ENCODE assay signal across 8 cellular contexts in genomic region chr7:100428199-100428966, GRCh38. TPM values are rescaled to one million over a fixed set of nuclear protein-coding genes. Genes with fewer than 3 reads are reported as not detected.
DNase-seq lines count a peak whose midpoint lies in the region; ATAC-seq and TF ChIP-seq lines count a peak whose summit lies in the region.

TSS of gene ZCWPW1 (minus strand) at chr7:100428703. CDS start at chr7:100420649, 8,054 bp downstream.

- H3K14ac ChIP-seq in trophoblast cell (ENCODE audit: low read length), result peak within 1 kb of the TSS; percentile 91

- 0 to 2% (median 0%) methylated on average over 36 to 66 of the region's 66 CpGs for WGBS in adrenal gland, 4 donors
- 1% methylated on average over 61 to 66 of the region's 66 CpGs for WGBS in heart left ventricle, 4 donors
- no CpG with 5 or more reads among the region's 66 CpGs for WGBS in trophoblast cell (ENCODE audit: extremely low coverage, insufficient coverage, insufficient read length)
- 0 to 1% methylated on average over 4 to 63 of the region's 66 CpGs for WGBS in transverse colon (ENCODE audit: low coverage in 1 of 2), 2 donors

- H2AK5ac ChIP-seq in trophoblast cell (ENCODE audit: low read length), result peak within 1 kb of the TSS; percentile 38

- H4K91ac ChIP-seq in trophoblast cell (ENCODE audit: low read depth, low read length), result peak within 1 kb of the TSS; percentile 96

- peak within 1 kb of the TSS; percentile 83 for H2BK120ac ChIP-seq in trophoblast cell (ENCODE audit: insufficient read depth, low read length, poor library complexity)

- H3K18ac ChIP-seq in trophoblast cell (ENCODE audit: low read length), result peak within 1 kb of the TSS; percentile 95

- peak; percentile 1 for TF ChIP-seq CTCF in GM12873 (IDR thresholded peaks at IDR 0.05; ENCODE audit: insufficient read depth, low read depth, low read length, missing control alignments)
- peak in 1 of 6 experiments; percentile 1 for TF ChIP-seq CTCF in adrenal gland (IDR thresholded peaks at IDR 0.05)
- TF ChIP-seq CTCF in heart left ventricle (IDR thresholded peaks at IDR 0.05), result peak in 2 of 12 donors; percentile 15 to 34
- TF ChIP-seq CTCF in transverse colon (IDR thresholded peaks at IDR 0.05), result no peak

- TF ChIP-seq POLR2A in adrenal gland (IDR thresholded peaks at IDR 0.05) (peak; percentile 100), heart left ventricle (IDR thresholded peaks at IDR 0.05) (peak; percentile 98 to 100), transverse colon (IDR thresholded peaks at IDR 0.05) (peak; percentile 100)

- peak within 1 kb of the TSS; percentile 48 for H2AFZ ChIP-seq in trophoblast cell (ENCODE audit: insufficient read depth, low read length, poor library complexity)

- no peaks in the 10 kb centered on the region for H3K9me3 ChIP-seq in adrenal gland (replicated peaks in 1 of 3)
- no peaks in the 10 kb centered on the region for H3K9me3 ChIP-seq in heart left ventricle
- peaks cover 2% of the 10 kb centered on the region for H3K9me3 ChIP-seq in trophoblast cell (ENCODE audit: insufficient read depth, low read depth, low read length)
- no peaks in the 10 kb centered on the region for H3K9me3 ChIP-seq in transverse colon

- H3K27me3 ChIP-seq in adrenal gland, result no peaks in the 10 kb centered on the region
- H3K27me3 ChIP-seq in heart left ventricle, result no peaks in the 10 kb centered on the region
- H3K27me3 ChIP-seq in trophoblast cell (ENCODE audit: insufficient read depth, low read length), result no peaks in the 10 kb centered on the region
- no peaks in the 10 kb centered on the region for H3K27me3 ChIP-seq in transverse colon

- ATAC-seq in HG02798 (IDR thresholded peaks at IDR 0.05; ENCODE audit: poor library complexity, unreplicated experiment), result peak; percentile 51
- ATAC-seq in heart left ventricle, result peak; percentile 60 to 77 (median 70)

- H4K12ac ChIP-seq in trophoblast cell (ENCODE audit: low read depth, low read length), result peak within 1 kb of the TSS; percentile 88

- peak within 1 kb of the TSS; percentile 95 for H4K8ac ChIP-seq in trophoblast cell (ENCODE audit: low read depth, low read length)

- H3K27ac ChIP-seq in adrenal gland, result peak within 1 kb of the TSS; percentile 95 to 100 (median 98)
- peak within 1 kb of the TSS; percentile 96 to 100 (median 99) for H3K27ac ChIP-seq in heart left ventricle
- peak within 1 kb of the TSS; percentile 99 for H3K27ac ChIP-seq in trophoblast cell (ENCODE audit: low read depth, low read length)
- peak within 1 kb of the TSS; percentile 97 to 100 (median 100) for H3K27ac ChIP-seq in transverse colon

- H3K4ac ChIP-seq in trophoblast cell (ENCODE audit: low read depth, low read length), result peak within 1 kb of the TSS; percentile 89

- in situ Hi-C loops in transverse colon (cut with MboI; ENCODE audit: low pct_ligation_motif_present in 1 of 4, low pct_unique_long_range_greater_than_20kb in 1 of 4, low sequenced_read_pairs in 3 of 4), result no loop called here

- no peak within 1 kb of the TSS for H3K23ac ChIP-seq in trophoblast cell (ENCODE audit: low read length)

- DNase-seq in NCI-H1436 (lab: John Stamatoyannopoulos, UW) (peak; percentile 93), T follicular helper cell (ENCODE audit: low read depth) (peak; percentile 93), adrenal gland (peak; percentile 96 to 99 (median 97)), heart left ventricle (peak; percentile 95 to 98 (median 97)), trophoblast cell (peak; percentile 95 to 100), transverse colon (peak; percentile 96)

- H2BK12ac ChIP-seq in trophoblast cell (ENCODE audit: low read length), result peak within 1 kb of the TSS; percentile 24

- peak within 1 kb of the TSS; percentile 97 for H3K4me2 ChIP-seq in trophoblast cell (ENCODE audit: low read length)

- peaks cover 13% of the 10 kb centered on the region for H3K79me2 ChIP-seq in trophoblast cell (ENCODE audit: control insufficient read depth, insufficient read depth, low read length, poor library complexity)

- no peak for TF ChIP-seq EP300 in transverse colon (IDR thresholded peaks at IDR 0.05; ENCODE audit: low read depth)

- H3K4me1 ChIP-seq in adrenal gland (replicated peaks in 1 of 2) (peaks cover 19 to 36% of the 10 kb centered on the region in 2 donors), heart left ventricle (peaks cover 0 to 40% (median 30%) of the 10 kb centered on the region in 12 donors), trophoblast cell (ENCODE audit: control insufficient read depth in 1 of 2, insufficient read depth in 2 of 2, low read length in 2 of 2) (peaks cover 15 to 16% of the 10 kb centered on the region in 2 experiments), transverse colon (peaks cover 12 to 27% (median 23%) of the 10 kb centered on the region in 4 donors)

- H3K36me3 ChIP-seq in adrenal gland (replicated peaks in 1 of 2), result peaks cover 0 to 13% of the 10 kb centered on the region in 2 donors
- peaks cover 0 to 24% (median 8%) of the 10 kb centered on the region in 9 donors for H3K36me3 ChIP-seq in heart left ventricle
- peaks cover 19 to 21% of the 10 kb centered on the region in 2 experiments for H3K36me3 ChIP-seq in trophoblast cell (ENCODE audit: control insufficient read depth in 1 of 2, insufficient read depth in 2 of 2, low read length in 2 of 2)
- H3K36me3 ChIP-seq in transverse colon, result peaks cover 0 to 4% (median 0%) of the 10 kb centered on the region in 4 donors

- H3K4me3 ChIP-seq in adrenal gland, result peak within 1 kb of the TSS; percentile 86 to 99 (median 96)
- peak within 1 kb of the TSS; percentile 66 to 99 (median 90) for H3K4me3 ChIP-seq in heart left ventricle
- H3K4me3 ChIP-seq in trophoblast cell (ENCODE audit: low read depth, low read length), result peak within 1 kb of the TSS; percentile 87
- H3K4me3 ChIP-seq in transverse colon, result peak within 1 kb of the TSS; percentile 72 to 97 (median 90)

- intact Hi-C loops in adrenal gland (cut with DNase I) (no loop called here), heart left ventricle (cut with DNase I) (no loop called here), transverse colon (cut with DNase I; ENCODE audit: low total_unique reads) (no loop called here)

- peak within 1 kb of the TSS; percentile 95 for H3K9ac ChIP-seq in trophoblast cell (ENCODE audit: low read length)

- peaks cover 19% of the 10 kb centered on the region for H3K79me1 ChIP-seq in trophoblast cell (ENCODE audit: low read length)

- H2BK5ac ChIP-seq in trophoblast cell (ENCODE audit: low read depth, low read length, poor library complexity), result peak within 1 kb of the TSS; percentile 95

RNA-seq across cellular contexts. Expression of gene ZCWPW1, which starts in this region (rescaled TPM):
- 1 to 10 TPM; 1.0 to 5.8 (median 3.8) TPM for total RNA-seq in adrenal gland
- polyA plus RNA-seq in adrenal gland, result 10 to 100 TPM in 2 of 3 donors, 1 to 10 TPM in 1; 5.0 to 20.2 (median 14.6) TPM
- 1 to 10 TPM; 2.8 to 6.2 (median 3.7) TPM for total RNA-seq in heart left ventricle
- polyA plus RNA-seq in heart left ventricle, result 1 to 10 TPM; 5.1 to 6.4 TPM
- polyA plus RNA-seq in trophoblast cell (2013), result 1.6 and 2.0 TPM in 2 replicates
- 1 to 10 TPM in 1 of 4 donors, under 1 TPM in 2, not detected in 1; 0.68 to 2.4 (median 0.80) TPM for total RNA-seq in transverse colon

Comparison
In these comparisons a context has a peak if more than half of its experiments do, and no peak if none do; other contexts are left out.
1. Peak in every context shown above with its lines: DNase-seq, ATAC-seq, H3K4me3 ChIP-seq and H3K27ac ChIP-seq.